ENCODE assay signal across 18 cellular contexts in the genomic region with DNA sequence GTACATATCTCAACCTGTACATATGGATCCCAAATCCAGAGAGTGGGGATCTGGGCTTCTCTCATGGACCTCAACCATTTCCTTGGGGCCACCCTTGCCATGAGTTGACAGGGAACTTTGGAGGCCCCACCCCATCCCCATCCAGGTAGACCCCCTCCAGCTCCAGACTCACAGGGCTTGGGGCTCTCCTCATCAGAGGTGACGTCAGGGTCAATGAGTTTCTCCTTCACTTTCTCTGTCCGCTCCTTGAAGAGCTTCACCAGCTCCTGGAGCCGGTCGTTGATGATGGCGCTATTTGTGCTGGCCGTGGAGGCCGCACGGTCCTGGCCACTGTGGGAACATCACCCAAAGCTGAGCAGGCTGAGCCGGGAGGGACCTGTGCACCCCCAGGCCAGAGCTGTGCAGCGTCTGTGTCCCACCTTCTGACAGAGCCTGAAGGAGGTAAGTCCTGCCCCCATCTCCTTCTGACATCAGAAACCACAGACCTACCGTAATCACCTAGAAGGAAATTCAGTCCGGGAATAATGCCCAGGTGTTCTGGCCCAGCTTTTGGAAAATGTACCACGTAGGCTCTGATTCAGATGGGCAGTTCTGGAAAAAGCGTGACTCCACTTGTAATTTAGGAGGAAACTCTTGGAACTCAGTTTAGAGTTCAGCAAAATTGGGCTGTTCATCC. TPM values are rescaled to one million over a fixed set of nuclear protein-coding genes. Genes with fewer than 3 reads are reported as not detected.
"Had no signal": no experiment of that assay in that cellular context is flagged by ENCODE, and none has a peak within 500 bp of the region (broad histone marks: within the 10 kb centered on the region; RNA-seq: fewer than 3 reads in every experiment).

No MANE protein-coding gene starts in this region.

- H3K4me1 ChIP-seq: Peyer's patch had no signal

- ATAC-seq: activated CD4-positive, CD25-positive, alpha-beta regulatory T cell treated with anti-CD3 and anti-CD28 coated beads, Interleukin-2, amount 50 U/mL, for 24 hours; activated CD8-positive, alpha-beta T cell treated with anti-CD3 and anti-CD28 coated beads for 36 hours; activated T-cell treated with anti-CD3 and anti-CD28 coated beads, Interleukin-2, amount 50 U/mL, for 72 hours had no signal

- H3K27me3 ChIP-seq: Peyer's patch had no signal

- H3K9me3 ChIP-seq: Peyer's patch had no signal

- H3K27ac ChIP-seq: Peyer's patch had no signal

- DNase-seq: activated CD4-positive, alpha-beta T cell treated with anti-CD3 and anti-CD28 coated beads for 4 hours; activated CD8-positive, alpha-beta memory T cell treated with anti-CD3 and anti-CD28 coated beads, Interleukin-2, amount 50 U/mL, for 4 hours; activated CD8-positive, alpha-beta T cell treated with anti-CD3 and anti-CD28 coated beads for 36 hours; activated gamma-delta T cell treated with Interleukin-2 at 50 U/mL for 16 hours; activated naive CD4-positive, alpha-beta T cell treated with anti-CD3 and anti-CD28 coated beads, Interleukin-2, amount 10 ng/mL, durations not matched to agents 7 days and 5 days; activated naive CD8-positive, alpha-beta T cell treated with anti-CD3 and anti-CD28 coated beads for 36 hours; activated T-cell treated with anti-CD3 and anti-CD28 coated beads, Interleukin-2, amount 50 U/mL, for 72 hours; Karpas-422; NCI-H1105 treated with DMSO at 0.1 percent for 48 hours; NCI-H1436 treated with DMSO at 0.1 percent for 48 hours; NCI-H187; NCI-H2081; NCI-H510A treated with DMSO at 0.1 percent for 48 hours; Peyer's patch; SHP77 treated with DMSO at 0.1 percent for 48 hours had no signal

- H3K4me3 ChIP-seq: Peyer's patch had no signal

- H3K36me3 ChIP-seq: Peyer's patch had no signal

RNA-seq across cellular contexts. Expression of gene CNGB1, which starts 50.6 kb away (rescaled TPM):
- total RNA-seq: activated CD8-positive, alpha-beta T cell treated with anti-CD3 and anti-CD28 coated beads for 36 hours; activated naive CD8-positive, alpha-beta T cell treated with anti-CD3 and anti-CD28 coated beads for 36 hours; activated T-cell treated with anti-CD3 and anti-CD28 coated beads, Interleukin-2, amount 50 U/mL, for 72 hours; activated T-helper 2 cell treated with anti-CD3 and anti-CD28 coated beads, Interferon-gamma antibody, Interleukin-2, Interleukin-4, amounts not matched to agents 10 μg/mL and 5 μg/mL and 100 μg/mL, durations not matched to agents 14 hours and 24 hours and 36 hours; SK-MEL-5 had no signal
